Comparison of ENCODE assay signal across 7 cellular contexts in the genomic region with DNA sequence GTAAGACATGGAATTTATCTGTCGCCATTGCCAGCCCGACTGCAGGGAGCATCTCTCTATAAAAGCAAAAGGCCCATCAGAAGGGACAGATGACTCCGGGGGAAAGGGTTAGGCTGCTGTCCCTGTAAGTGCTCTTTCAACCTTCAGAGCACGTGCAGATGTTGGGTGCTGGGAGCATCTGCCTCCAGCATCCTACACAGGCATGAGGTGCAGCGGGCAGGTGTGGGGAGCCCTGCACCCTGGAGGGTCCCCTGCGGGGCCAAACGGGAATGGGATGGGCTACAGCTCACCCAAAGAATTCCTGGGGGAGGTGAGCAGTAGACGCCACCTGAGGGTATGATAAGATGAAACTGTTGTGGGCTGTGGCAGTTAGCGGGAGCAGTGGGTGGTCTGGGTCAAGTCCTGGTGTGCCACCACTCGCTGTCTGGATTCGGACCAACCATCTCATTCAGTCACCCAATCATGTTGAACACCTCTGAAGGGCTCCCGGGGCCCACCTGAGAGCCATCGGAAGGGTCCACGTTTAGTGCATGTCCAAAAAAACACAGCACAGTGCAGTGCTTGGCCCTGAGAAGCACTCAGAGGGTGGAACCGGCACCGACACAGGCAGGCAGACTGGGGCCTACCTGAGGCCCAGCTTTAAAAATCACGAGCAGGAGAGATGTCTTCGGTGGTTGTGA. TPM values are rescaled to one million over a fixed set of nuclear protein-coding genes. Genes with fewer than 3 reads are reported as not detected.
DNase-seq lines count a peak whose midpoint lies in the region; ATAC-seq and TF ChIP-seq lines count a peak whose summit lies in the region.
"Had no signal": no experiment of that assay in that cellular context is flagged by ENCODE, and none has a peak within 500 bp of the region (broad histone marks: within the 10 kb centered on the region; RNA-seq: fewer than 3 reads in every experiment).

No MANE protein-coding gene starts in this region.

- ATAC-seq in activated naive CD4-positive, alpha-beta T cell treated with anti-CD3 and anti-CD28 coated beads, Interleukin-2, amount 50 U/mL, for 72 hours, result no peak
- ATAC-seq: gastroesophageal sphincter had no signal

- DNase-seq in activated naive CD4-positive, alpha-beta T cell treated with anti-CD3 and anti-CD28 coated beads, Interleukin-2, amount 50 U/mL, for 72 hours (ENCODE audit: low spot score in 2 of 2), result no peak
- no peak for DNase-seq in activated naive CD4-positive, alpha-beta T cell treated with anti-CD3 and anti-CD28 coated beads, Interleukin-2, amount 50 U/mL, for 16 hours
- no peak for DNase-seq in fibroblast of villous mesenchyme (ENCODE audit: low read depth)
- DNase-seq in suprapubic skin (ENCODE audit: low spot score in 2 of 2), result no peak
- DNase-seq in SKM-1 (lab: John Stamatoyannopoulos, UW; ENCODE audit: unreplicated experiment), result no peak
- no peak for DNase-seq in C1 segment of cervical spinal cord (lab: John Stamatoyannopoulos, UW)

- no peaks in the 10 kb centered on the region for H3K27me3 ChIP-seq in suprapubic skin
- H3K27me3 ChIP-seq: gastroesophageal sphincter had no signal

- H3K36me3 ChIP-seq in suprapubic skin, result peaks cover 37% of the 10 kb centered on the region

- peak overlapping the region; percentile 67 to 68 for H3K27ac Mint-ChIP-seq in activated naive CD4-positive, alpha-beta T cell treated with anti-CD3 and anti-CD28 coated beads, Interleukin-2, amount 50 U/mL, for 72 hours

- H3K4me1 ChIP-seq in suprapubic skin, result peaks cover 63% of the 10 kb centered on the region

- H3K9me3 Mint-ChIP-seq in activated naive CD4-positive, alpha-beta T cell treated with anti-CD3 and anti-CD28 coated beads, Interleukin-2, amount 50 U/mL, for 72 hours, result no peaks in the 10 kb centered on the region

- H3K36me3 Mint-ChIP-seq in activated naive CD4-positive, alpha-beta T cell treated with anti-CD3 and anti-CD28 coated beads, Interleukin-2, amount 50 U/mL, for 72 hours, result peaks cover 5 to 38% of the 10 kb centered on the region in 2 donors

- no peak overlapping the region for H3K27ac ChIP-seq in suprapubic skin
- H3K27ac ChIP-seq: gastroesophageal sphincter had no signal

- 81% methylated on average over 8 of the region's 18 CpGs for WGBS in suprapubic skin

- H3K4me3 ChIP-seq in fibroblast of villous mesenchyme (ENCODE audit: low read depth, low read length) (peak overlapping the region; percentile 1), suprapubic skin (peak overlapping the region; percentile 0)

- TF ChIP-seq POLR2A in suprapubic skin (IDR thresholded peaks at IDR 0.05), result no peak

- H3K9me3 ChIP-seq in suprapubic skin, result no peaks in the 10 kb centered on the region
- H3K9me3 ChIP-seq: gastroesophageal sphincter had no signal

- no peak for TF ChIP-seq EP300 in suprapubic skin (IDR thresholded peaks at IDR 0.05)

- TF ChIP-seq CTCF in fibroblast of villous mesenchyme (IDR thresholded peaks at IDR 0.05; ENCODE audit: insufficient read depth, low read depth, low read length) (no peak), suprapubic skin (IDR thresholded peaks at IDR 0.05) (no peak)

RNA-seq across cellular contexts. Expression of gene SMCR8, which starts 3.8 kb away (rescaled TPM):
- 10 to 100 TPM; 18.8 to 23.5 TPM for total RNA-seq in activated naive CD4-positive, alpha-beta T cell treated with anti-CD3 and anti-CD28 coated beads, Interleukin-2, amount 50 U/mL, for 72 hours
- total RNA-seq in fibroblast of villous mesenchyme (17.1 and 21.6 TPM in 2 replicates), suprapubic skin (10 to 100 TPM; 16.7 to 25.5 (median 22.4) TPM)

RNA-seq across cellular contexts. Expression of gene TOP3A, which starts 4.1 kb away (rescaled TPM):
- 10 to 100 TPM; 78.3 to 97.4 TPM for total RNA-seq in activated naive CD4-positive, alpha-beta T cell treated with anti-CD3 and anti-CD28 coated beads, Interleukin-2, amount 50 U/mL, for 72 hours
- total RNA-seq in fibroblast of villous mesenchyme, result 29.0 and 45.8 TPM in 2 replicates
- total RNA-seq in suprapubic skin, result 10 to 100 TPM; 22.9 to 47.2 (median 27.5) TPM

RNA-seq across cellular contexts. Expression of gene SHMT1, which starts 44.4 kb away (rescaled TPM):
- 10 to 100 TPM; 65.9 to 73.1 TPM for total RNA-seq in activated naive CD4-positive, alpha-beta T cell treated with anti-CD3 and anti-CD28 coated beads, Interleukin-2, amount 50 U/mL, for 72 hours
- total RNA-seq in fibroblast of villous mesenchyme (13.2 and 14.2 TPM in 2 replicates), suprapubic skin (10 to 100 TPM; 37.8 to 56.0 (median 49.2) TPM)

RNA-seq across cellular contexts. Expression of gene MIEF2, which starts 58.4 kb away (rescaled TPM):
- total RNA-seq in activated naive CD4-positive, alpha-beta T cell treated with anti-CD3 and anti-CD28 coated beads, Interleukin-2, amount 50 U/mL, for 72 hours, result 10 to 100 TPM in 1 of 2 donors, 1 to 10 TPM in 1; 7.4 to 15.5 TPM
- total RNA-seq in fibroblast of villous mesenchyme, result 16.4 and 18.4 TPM in 2 replicates
- total RNA-seq in suprapubic skin, result 10 to 100 TPM; 19.5 to 39.2 (median 27.5) TPM

RNA-seq across cellular contexts. Expression of gene EVPLL, which starts 58.7 kb away (rescaled TPM):
- total RNA-seq in activated naive CD4-positive, alpha-beta T cell treated with anti-CD3 and anti-CD28 coated beads, Interleukin-2, amount 50 U/mL, for 72 hours, result under 1 TPM in 1 of 2 donors, not detected in 1; 0.54 TPM
- total RNA-seq in fibroblast of villous mesenchyme (not detected in 2 replicates), suprapubic skin (10 to 100 TPM in 2 of 4 donors, 1 to 10 TPM in 2; 3.7 to 15.6 (median 9.2) TPM)
- total RNA-seq: gastroesophageal sphincter had no signal
